21 cellular contexts compared by ENCODE assay signal in genomic region chr12:56804169-56804568, GRCh38. TPM values are rescaled to one million over a fixed set of nuclear protein-coding genes. Genes with fewer than 3 reads are reported as not detected.
"Had no signal": no experiment of that assay in that cellular context is flagged by ENCODE, and none has a peak within 500 bp of the region (broad histone marks: within the 10 kb centered on the region; RNA-seq: fewer than 3 reads in every experiment).

No MANE protein-coding gene starts in this region.

- DNase-seq: activated CD4-positive, alpha-beta T cell treated with anti-CD3 and anti-CD28 coated beads for 1 hour; activated CD4-positive, alpha-beta T cell treated with anti-CD3 and anti-CD28 coated beads, Interleukin-2, amount 50 U/mL, for 48 hours; activated naive CD8-positive, alpha-beta T cell treated with anti-CD3 and anti-CD28 coated beads, Interleukin-2, amount 10 ng/mL, durations not matched to agents 7 days and 5 days; activated T-cell treated with anti-CD3 and anti-CD28 coated beads for 4 hours; effector memory CD8-positive, alpha-beta T cell; foreskin melanocyte; naive B cell; ovary; spleen; stimulated activated CD4-positive, alpha-beta T cell treated with anti-CD3 and anti-CD28 coated beads, Interleukin-4, amount 100 ng/mL, for 4 hours; T-helper 17 cell; upper lobe of right lung; WERI-Rb-1 had no signal

- H3K4me1 Mint-ChIP-seq: activated naive CD8-positive, alpha-beta T cell treated with anti-CD3 and anti-CD28 coated beads, Interleukin-2, amount 10 ng/mL, durations not matched to agents 7 days and 5 days; memory B cell; naive B cell; stimulated activated memory B cell treated with anti-CD40 and anti-IgM and Interleukin-4, amounts not matched to agents 10 μg/mL and 1 μg/mL and 100 μg/mL, for 72 hours; T-helper 17 cell had no signal

- H3K27ac Mint-ChIP-seq: activated naive CD8-positive, alpha-beta T cell treated with anti-CD3 and anti-CD28 coated beads, Interleukin-2, amount 10 ng/mL, durations not matched to agents 7 days and 5 days; activated T-helper 1 cell treated with anti-CD3 and anti-CD28 coated beads, Interleukin-12 subunit alpha, Interleukin-12 subunit beta, Interleukin-2, Interleukin-4 antibody, amounts not matched to agents 30 ng/mL and 10 ng/mL and 1 ng/mL, durations not matched to agents 14 hours and 24 hours and 36 hours; effector memory CD8-positive, alpha-beta T cell; memory B cell; naive B cell; stimulated activated memory B cell treated with anti-CD40 and anti-IgM and Interleukin-4, amounts not matched to agents 10 μg/mL and 1 μg/mL and 100 μg/mL, for 72 hours; T-helper 17 cell had no signal

- H3K4me3 ChIP-seq: body of pancreas, left ventricle myocardium inferior, ovary, spleen, upper lobe of right lung had no signal

- H3K36me3 Mint-ChIP-seq: activated naive CD8-positive, alpha-beta T cell treated with anti-CD3 and anti-CD28 coated beads, Interleukin-2, amount 10 ng/mL, durations not matched to agents 7 days and 5 days; stimulated activated memory B cell treated with anti-CD40 and anti-IgM and Interleukin-4, amounts not matched to agents 10 μg/mL and 1 μg/mL and 100 μg/mL, for 72 hours had no signal

- H3K27me3 ChIP-seq: body of pancreas, ovary, spleen, upper lobe of right lung had no signal

- H3K27ac ChIP-seq: body of pancreas, left ventricle myocardium inferior, ovary, spleen, upper lobe of right lung, WERI-Rb-1 had no signal

- H3K36me3 ChIP-seq: left ventricle myocardium inferior, ovary, spleen, thoracic aorta, upper lobe of right lung, WERI-Rb-1 had no signal

- H3K4me1 ChIP-seq: left ventricle myocardium inferior, upper lobe of right lung had no signal

- H3K4me3 Mint-ChIP-seq: activated naive CD8-positive, alpha-beta T cell treated with anti-CD3 and anti-CD28 coated beads, Interleukin-2, amount 10 ng/mL, durations not matched to agents 7 days and 5 days; activated T-helper 1 cell treated with anti-CD3 and anti-CD28 coated beads, Interleukin-12 subunit alpha, Interleukin-12 subunit beta, Interleukin-2, Interleukin-4 antibody, amounts not matched to agents 30 ng/mL and 10 ng/mL and 1 ng/mL, durations not matched to agents 14 hours and 24 hours and 36 hours; effector memory CD8-positive, alpha-beta T cell; memory B cell; naive B cell; stimulated activated memory B cell treated with anti-CD40 and anti-IgM and Interleukin-4, amounts not matched to agents 10 μg/mL and 1 μg/mL and 100 μg/mL, for 72 hours; T-helper 17 cell had no signal

- H3K9me3 ChIP-seq: upper lobe of right lung had no signal

- H3K27me3 Mint-ChIP-seq: activated naive CD8-positive, alpha-beta T cell treated with anti-CD3 and anti-CD28 coated beads, Interleukin-2, amount 10 ng/mL, durations not matched to agents 7 days and 5 days; memory B cell; stimulated activated memory B cell treated with anti-CD40 and anti-IgM and Interleukin-4, amounts not matched to agents 10 μg/mL and 1 μg/mL and 100 μg/mL, for 72 hours had no signal

- ATAC-seq: body of pancreas; effector memory CD8-positive, alpha-beta T cell; stimulated activated memory B cell treated with anti-CD40 and anti-IgM and Interleukin-4, amounts not matched to agents 10 μg/mL and 1 μg/mL and 100 μg/mL, for 72 hours; T-helper 17 cell had no signal

RNA-seq across cellular contexts. Expression of gene HSD17B6, which starts 41.0 kb away (rescaled TPM):
- total RNA-seq: cardiac septum, left ventricle myocardium inferior, mononuclear cell had no signal
